In the genomic region with DNA sequence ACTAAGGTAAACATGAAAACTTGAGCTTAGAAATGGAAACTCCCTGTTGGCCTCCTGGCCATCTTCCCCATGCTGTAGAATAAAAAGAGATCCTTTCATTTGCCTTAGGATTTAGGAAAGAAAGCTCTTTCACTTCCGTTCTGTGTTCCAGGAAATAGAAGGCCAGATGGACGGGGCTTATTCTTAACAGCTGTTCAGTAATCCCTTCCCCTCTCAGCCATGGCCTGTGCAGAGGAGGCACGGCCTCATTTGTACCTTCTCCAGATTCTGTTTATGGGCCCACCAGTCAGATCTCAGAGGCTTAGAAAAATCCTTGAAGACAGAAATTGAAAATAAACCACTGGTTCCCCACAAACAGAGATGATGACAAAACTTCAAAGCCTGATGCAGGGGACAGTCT, we compare ENCODE assay signal across 18 cellular contexts.
A peak's percentile ranks its signal among the peaks of the same experiment; 100 is the strongest.
DNase-seq lines count a peak whose midpoint lies in the region; ATAC-seq and TF ChIP-seq lines count a peak whose summit lies in the region.
"Had no signal": no experiment of that assay in that cellular context is flagged by ENCODE, and none has a peak within 500 bp of the region (broad histone marks: within the 10 kb centered on the region; RNA-seq: fewer than 3 reads in every experiment).

No MANE protein-coding gene starts in this region.

- H3K9me3 ChIP-seq in colonic mucosa (no peaks in the 10 kb centered on the region), mesodermal cell (ENCODE audit: control insufficient read depth, low read length) (no peaks in the 10 kb centered on the region), thyroid gland (no peaks in the 10 kb centered on the region), ovary (no peaks in the 10 kb centered on the region), OCI-LY7 (ENCODE audit: low read length) (no peaks in the 10 kb centered on the region)

- TF ChIP-seq CTCF in colonic mucosa (IDR thresholded peaks at IDR 0.05) (no peak), thyroid gland (IDR thresholded peaks at IDR 0.05) (no peak), ovary (IDR thresholded peaks at IDR 0.05) (no peak), OCI-LY7 (conservative IDR thresholded peaks at IDR 0.05; ENCODE audit: low read length) (no peak)

- H3K9me3 Mint-ChIP-seq in T-cell, result no peaks in the 10 kb centered on the region

- no peak for TF ChIP-seq EP300 in ovary (IDR thresholded peaks at IDR 0.05)

- H3K4me2 ChIP-seq in OCI-LY7 (ENCODE audit: low read length), result no peak overlapping the region
- H3K4me2 ChIP-seq: PC-9 had no signal

- peaks cover 7 to 9% of the 10 kb centered on the region in 2 donors for H3K27me3 Mint-ChIP-seq in T-cell

- H3K9ac ChIP-seq in colonic mucosa (ENCODE audit: low read depth in 2 of 2, low read length in 2 of 2), result no peak overlapping the region

- no peaks in the 10 kb centered on the region for H3K9me2 ChIP-seq in OCI-LY7 (ENCODE audit: insufficient read depth, low read length)

- H3K36me3 ChIP-seq in colonic mucosa, result no peaks in the 10 kb centered on the region
- peaks cover 44% of the 10 kb centered on the region for H3K36me3 ChIP-seq in mesodermal cell (ENCODE audit: control insufficient read depth, insufficient read depth, low read length)
- H3K36me3 ChIP-seq in thyroid gland, result no peaks in the 10 kb centered on the region
- no peaks in the 10 kb centered on the region for H3K36me3 ChIP-seq in ovary
- no peaks in the 10 kb centered on the region for H3K36me3 ChIP-seq in OCI-LY7 (ENCODE audit: insufficient read depth, low read length)

- H3K27ac ChIP-seq in colonic mucosa, result peak overlapping the region; percentile 47
- H3K27ac ChIP-seq in mesodermal cell (ENCODE audit: low read depth, low read length, severe bottlenecking), result peak overlapping the region; percentile 11
- H3K27ac ChIP-seq in thyroid gland, result peak overlapping the region in 2 of 3 donors; percentile 42 to 50
- no peak overlapping the region for H3K27ac ChIP-seq in ovary
- H3K27ac ChIP-seq in OCI-LY7 (ENCODE audit: low read depth, low read length, poor library complexity, severe bottlenecking), result no peak overlapping the region
- H3K27ac ChIP-seq: PC-9 had no signal

- H3K27me3 ChIP-seq in colonic mucosa, result no peaks in the 10 kb centered on the region
- H3K27me3 ChIP-seq in thyroid gland, result no peaks in the 10 kb centered on the region
- no peaks in the 10 kb centered on the region for H3K27me3 ChIP-seq in ovary

- H3K36me3 Mint-ChIP-seq in T-cell, result no peaks in the 10 kb centered on the region
- H3K36me3 Mint-ChIP-seq: activated naive CD8-positive, alpha-beta T cell treated with anti-CD3 and anti-CD28 coated beads, Interleukin-2, amount 10 ng/mL, durations not matched to agents 7 days and 5 days had no signal

- no peak overlapping the region for H3K4me3 Mint-ChIP-seq in T-cell
- H3K4me3 Mint-ChIP-seq: activated naive CD8-positive, alpha-beta T cell treated with anti-CD3 and anti-CD28 coated beads, Interleukin-2, amount 10 ng/mL, durations not matched to agents 7 days and 5 days had no signal

- BruUV-seq in OCI-LY7 (replicated peaks; lab: Mats Ljungman, UMichigan), result no TSS peak

- H3K4me3 ChIP-seq in colonic mucosa, result no peak overlapping the region
- no peak overlapping the region for H3K4me3 ChIP-seq in mesodermal cell (ENCODE audit: extremely low read depth, insufficient read depth, low read length, poor library complexity, severe bottlenecking)
- H3K4me3 ChIP-seq in thyroid gland (replicated peaks in 1 of 3), result no peak overlapping the region
- no peak overlapping the region for H3K4me3 ChIP-seq in ovary
- no peak overlapping the region for H3K4me3 ChIP-seq in OCI-LY7 (ENCODE audit: low read depth, low read length, poor library complexity, severe bottlenecking)
- H3K4me3 ChIP-seq: PC-9 had no signal

- H4K20me1 ChIP-seq in OCI-LY7 (ENCODE audit: insufficient read depth, low read length), result no peaks in the 10 kb centered on the region

- no peaks in the 10 kb centered on the region for H3K79me2 ChIP-seq in OCI-LY7 (ENCODE audit: insufficient read depth, low read depth, low read length)

- H3K4me1 ChIP-seq in colonic mucosa (peaks cover 9% of the 10 kb centered on the region), mesodermal cell (ENCODE audit: control insufficient read depth, insufficient read depth, low read length, poor library complexity, severe bottlenecking) (peaks cover 33% of the 10 kb centered on the region), thyroid gland (peaks cover 0 to 22% of the 10 kb centered on the region in 2 donors), ovary (ENCODE audit: insufficient read depth) (peaks cover 10% of the 10 kb centered on the region), OCI-LY7 (ENCODE audit: insufficient read depth, low read length, poor library complexity, severe bottlenecking) (no peaks in the 10 kb centered on the region)

- CTCF ChIA-PET in T-cell (lab: Charles Lee), result interaction anchor here in 1 of 2 donors (0.5 kb wide), 1 partner anchor 602 kb away, joined by 4 read pairs; no protein-coding TSS in a partner anchor
- CTCF ChIA-PET in OCI-LY7 (lab: Charles Lee; ENCODE audit: unreplicated experiment), result no interaction called here

- 90 to 94% methylated on average over 3 of the region's 3 CpGs for WGBS in mesodermal cell (ENCODE audit: insufficient coverage in 2 of 2), 2 experiments
- 78 to 79% methylated on average over 3 of the region's 3 CpGs for WGBS in thyroid gland, 2 donors
- WGBS in ovary, 3 donors, result 20 to 46% (median 27%) methylated on average over 3 of the region's 3 CpGs

- H3K4me1 Mint-ChIP-seq in T-cell, result peaks cover 0 to 3% (median 0%) of the 10 kb centered on the region in 3 donors
- H3K4me1 Mint-ChIP-seq: activated naive CD8-positive, alpha-beta T cell treated with anti-CD3 and anti-CD28 coated beads, Interleukin-2, amount 10 ng/mL, durations not matched to agents 7 days and 5 days had no signal

- TF ChIP-seq POLR2A in thyroid gland (IDR thresholded peaks at IDR 0.05) (no peak), ovary (IDR thresholded peaks at IDR 0.05) (no peak)

- no peak overlapping the region for H2AFZ ChIP-seq in OCI-LY7 (ENCODE audit: low read length)
- H2AFZ ChIP-seq: PC-9 had no signal

- intact Hi-C loops in colonic mucosa (cut with DNase I), result no loop called here
- intact Hi-C loops in thyroid gland (cut with DNase I), result no loop called here
- intact Hi-C loops in ovary (cut with DNase I), result no loop called here
- intact Hi-C loops in OCI-LY7 (cut with micrococcal nuclease; ENCODE audit: unreplicated experiment), result no loop called here

- H3K27ac Mint-ChIP-seq in T-cell, result no peak overlapping the region
- H3K27ac Mint-ChIP-seq: activated naive CD8-positive, alpha-beta T cell treated with anti-CD3 and anti-CD28 coated beads, Interleukin-2, amount 10 ng/mL, durations not matched to agents 7 days and 5 days had no signal

- no peak for ATAC-seq in T-cell (replicated peaks in 1 of 4)
- ATAC-seq: esophagus mucosa, HCT116, left lobe of liver had no signal

- DNase-seq in NCI-H524 (lab: John Stamatoyannopoulos, UW), result peak; percentile 67 to 88
- DNase-seq in colonic mucosa, result no peak
- no peak for DNase-seq in thyroid gland
- DNase-seq in ovary, result no peak
- no peak for DNase-seq in SHP77 treated with DMSO at 0.1 percent for 48 hours (lab: John Stamatoyannopoulos, UW)
- DNase-seq in T-cell, result no peak
- DNase-seq in OCI-LY7 (ENCODE audit: low spot score), result no peak
- DNase-seq: activated CD4-positive, CD25-positive, alpha-beta regulatory T cell treated with anti-CD3 and anti-CD28 coated beads, Interleukin-2, amount 50 U/mL, for 72 hours; activated naive CD8-positive, alpha-beta T cell treated with anti-CD3 and anti-CD28 coated beads, Interleukin-2, amount 10 ng/mL, durations not matched to agents 7 days and 5 days; DMS79 treated with DMSO at 0.1 percent for 48 hours; KG1; NCI-H1417; nucleus accumbens; PC-9 had no signal

- POLR2A ChIA-PET in T-cell (lab: Charles Lee), result no interaction called here
- POLR2A ChIA-PET in OCI-LY7 (lab: Charles Lee), result no interaction called here

Comparison
In these comparisons a context has a peak if more than half of its experiments do, and no peak if none do; other contexts are left out.
1. DNase-seq: peak in NCI-H524 (2 of 2); none in colonic mucosa (single experiment), thyroid gland (0 of 2), ovary (0 of 5), SHP77 treated with DMSO at 0.1 percent for 48 hours (single experiment), T-cell (0 of 34) and OCI-LY7 (single experiment).
2. H3K27ac ChIP-seq: peak in colonic mucosa (single experiment), mesodermal cell (single experiment) and thyroid gland (2 of 3); none in ovary (0 of 2) and OCI-LY7 (single experiment).